ENCODE assay signal across 8 cellular contexts in the genomic region with DNA sequence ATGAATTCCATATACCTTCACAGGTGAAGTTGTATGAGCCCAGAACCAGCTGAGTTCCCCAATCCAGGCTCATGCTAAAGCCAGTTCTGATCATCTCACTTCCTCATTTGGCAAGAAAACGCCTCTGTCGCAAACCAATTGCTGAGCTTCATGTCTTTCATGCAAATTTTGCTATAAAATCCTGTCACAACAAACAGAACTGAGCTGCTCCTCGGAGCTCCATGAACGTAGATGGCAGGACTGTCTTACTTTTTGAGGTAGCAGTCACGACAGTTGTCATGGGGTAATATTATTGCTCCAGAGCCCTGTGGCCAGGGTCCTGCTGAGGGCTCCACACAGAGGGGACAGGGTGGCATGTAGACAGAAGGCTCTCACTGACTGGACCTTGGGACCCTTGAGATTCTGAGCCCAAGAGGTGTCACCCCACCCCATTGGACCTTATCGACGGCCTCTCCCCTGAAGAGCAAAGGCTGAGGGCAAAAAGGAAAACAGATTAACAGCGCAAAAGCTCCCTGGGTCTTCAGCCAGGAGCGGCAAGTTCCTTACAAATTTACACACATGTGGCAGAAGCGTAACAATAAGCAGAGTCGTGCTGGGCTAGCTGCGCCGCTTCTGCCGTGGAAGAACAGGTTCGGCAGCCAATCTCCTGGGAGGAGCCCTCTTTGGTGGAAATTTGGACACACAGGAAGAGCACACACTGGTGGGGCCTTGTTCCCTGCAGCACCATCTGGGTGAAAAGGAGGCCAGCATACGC.
DNase-seq lines count a peak whose midpoint lies in the region; ATAC-seq and TF ChIP-seq lines count a peak whose summit lies in the region.

No MANE protein-coding gene starts in this region.

- H3K9me3 Mint-ChIP-seq in effector memory CD8-positive, alpha-beta T cell: no peaks in the 10 kb centered on the region

- no peak overlapping the region for H3K4me3 Mint-ChIP-seq in effector memory CD8-positive, alpha-beta T cell

- peaks cover 30% of the 10 kb centered on the region for H3K27me3 ChIP-seq in osteoblast (ENCODE audit: insufficient read depth, low read length)
- H3K27me3 ChIP-seq in BE2C: no peaks in the 10 kb centered on the region

- H3K36me3 Mint-ChIP-seq in effector memory CD8-positive, alpha-beta T cell (ENCODE audit: insufficient read depth): no peaks in the 10 kb centered on the region

- no peak overlapping the region for H3K27ac Mint-ChIP-seq in effector memory CD8-positive, alpha-beta T cell

- no peaks in the 10 kb centered on the region for H3K79me2 ChIP-seq in osteoblast (ENCODE audit: insufficient read depth, low read length)

- H4K20me1 ChIP-seq in osteoblast (ENCODE audit: insufficient read depth, low read length): no peaks in the 10 kb centered on the region

- no peak overlapping the region for H3K4me2 ChIP-seq in osteoblast (ENCODE audit: insufficient read depth, low read length)

- peaks cover 25 to 51% of the 10 kb centered on the region in 2 donors for H3K27me3 Mint-ChIP-seq in effector memory CD8-positive, alpha-beta T cell

- H3K4me3 ChIP-seq in osteoblast (ENCODE audit: insufficient read depth, low read length) (no peak overlapping the region), BE2C (ENCODE audit: low read depth, low read length) (no peak overlapping the region)

- no peaks in the 10 kb centered on the region for H3K9me3 ChIP-seq in osteoblast (ENCODE audit: low read depth, low read length)
- H3K9me3 ChIP-seq in BE2C: no peaks in the 10 kb centered on the region

- H3K36me3 ChIP-seq in osteoblast (ENCODE audit: insufficient read depth, low read length): no peaks in the 10 kb centered on the region
- no peaks in the 10 kb centered on the region for H3K36me3 ChIP-seq in BE2C

- no peak for DNase-seq in effector memory CD8-positive, alpha-beta T cell
- DNase-seq in ureter (ENCODE audit: low spot score): peak; percentile 68
- DNase-seq in osteoblast (ENCODE audit: insufficient read length, low spot score, missing footprints): no peak
- no peak for DNase-seq in DMS53 (lab: John Stamatoyannopoulos, UW)
- no peak for DNase-seq in BE2C

- peak; percentile 73 for ATAC-seq in GM19452 (IDR thresholded peaks at IDR 0.05; ENCODE audit: unreplicated experiment)
- peak; percentile 78 for ATAC-seq in HG03439 (IDR thresholded peaks at IDR 0.05; ENCODE audit: unreplicated experiment)
- peak; percentile 29 for ATAC-seq in effector memory CD8-positive, alpha-beta T cell (replicated peaks)
- ATAC-seq in HG03097 (IDR thresholded peaks at IDR 0.05; ENCODE audit: low FRiP score, unreplicated experiment): no peak

- H2AFZ ChIP-seq in osteoblast (ENCODE audit: low read length): no peak overlapping the region

- H3K4me1 Mint-ChIP-seq in effector memory CD8-positive, alpha-beta T cell (ENCODE audit: low read depth in 2 of 2): peaks cover 0 to 3% of the 10 kb centered on the region in 2 donors

- TF ChIP-seq CTCF in osteoblast (IDR thresholded peaks at IDR 0.05; ENCODE audit: extremely low read depth, low read depth, low read length): no peak
- no peak for TF ChIP-seq CTCF in BE2C (IDR thresholded peaks at IDR 0.05; ENCODE audit: low read depth, low read length)

- H3K4me1 ChIP-seq in osteoblast (ENCODE audit: insufficient read depth, low read length) (no peaks in the 10 kb centered on the region), BE2C (no peaks in the 10 kb centered on the region)

- H3K27ac ChIP-seq in osteoblast (ENCODE audit: low read depth, low read length): no peak overlapping the region
